ENCODE assay signal across 8 cellular contexts in the genomic region with DNA sequence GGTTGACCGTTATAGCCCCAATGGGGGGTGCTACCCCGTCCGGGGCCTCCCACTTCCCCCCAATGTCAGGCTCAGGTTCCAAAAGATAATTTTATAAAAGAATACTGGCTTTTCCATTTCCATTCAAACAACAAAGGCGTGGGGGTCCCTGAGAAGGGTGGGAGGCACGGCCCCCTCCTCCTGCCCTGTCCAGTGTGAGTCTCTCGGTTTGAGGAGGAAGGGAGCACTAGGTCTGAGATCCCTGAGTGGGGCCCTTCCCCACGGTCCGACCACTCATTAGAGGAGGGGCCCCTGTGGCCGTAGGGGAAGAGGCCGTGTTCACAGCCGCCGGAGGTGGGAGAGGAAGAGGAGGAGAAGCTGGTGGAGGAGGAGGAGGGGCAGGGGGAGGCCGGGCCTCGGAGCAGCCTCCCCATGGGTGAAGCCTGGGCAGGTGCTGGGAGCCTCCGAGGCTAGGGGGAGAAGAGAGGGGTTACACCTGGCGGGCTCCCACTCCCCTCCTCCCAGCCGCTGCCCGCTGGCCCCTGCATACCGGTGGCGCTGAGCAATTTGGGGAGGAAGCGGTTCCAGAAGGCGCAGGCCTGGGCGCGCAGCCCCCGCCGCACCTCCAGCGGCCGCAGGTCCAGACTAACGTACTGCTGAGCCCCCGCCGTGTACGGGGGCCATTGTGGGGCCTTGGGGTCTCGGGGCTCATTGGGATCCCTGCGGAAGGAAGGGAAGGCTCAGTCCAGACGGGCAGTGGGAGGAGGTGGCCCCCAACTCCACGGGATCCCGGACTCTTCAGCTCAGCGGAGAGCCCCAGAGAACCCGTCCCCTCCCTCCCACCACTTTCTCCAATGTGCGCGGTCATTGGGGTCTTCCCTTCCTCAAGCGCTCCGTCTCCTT. TPM values are rescaled to one million over a fixed set of nuclear protein-coding genes. Genes with fewer than 3 reads are reported as not detected.
DNase-seq lines count a peak whose midpoint lies in the region; ATAC-seq and TF ChIP-seq lines count a peak whose summit lies in the region.

No MANE protein-coding gene starts in this region.

- 42% methylated on average over 12 of the region's 43 CpGs for WGBS in right lobe of liver (ENCODE audit: insufficient coverage, low coverage, low lambda C conversion rate, missing lambda C conversion rate)

- intact Hi-C loops in right lobe of liver (cut with DNase I), result loop anchor here (5.0 kb wide), 1 partner anchor 171 kb away; no protein-coding TSS in a partner anchor

- peak overlapping the region in 2 of 3 donors; percentile 77 to 84 for H3K4me3 ChIP-seq in right lobe of liver

- no peak for DNase-seq in activated naive CD4-positive, alpha-beta T cell treated with anti-CD3 and anti-CD28 coated beads, Interleukin-2, amount 50 U/mL, for 16 hours
- DNase-seq in astrocyte of the hippocampus (ENCODE audit: low read depth, low spot score) (peak; percentile 37), right lobe of liver (no peak), type B pancreatic cell (ENCODE audit: extremely low spot score, unreplicated experiment) (no peak)
- DNase-seq in NK-92 treated with Interleukin-12 subunit alpha and Interleukin-12 subunit beta, amount 100 ng/mL, for 24 hours (lab: John Stamatoyannopoulos, UW), result no peak
- DNase-seq in stimulated activated CD4-positive, alpha-beta T cell treated with anti-CD3 and anti-CD28 coated beads, Interleukin-2, amount 100 ng/mL, for 24 hours, result no peak

- H3K36me3 Mint-ChIP-seq in activated naive CD4-positive, alpha-beta T cell treated with anti-CD3 and anti-CD28 coated beads, Interleukin-2, amount 50 U/mL, for 24 hours, result peaks cover 21% of the 10 kb centered on the region
- H3K36me3 Mint-ChIP-seq in type B pancreatic cell, result peaks cover 20% of the 10 kb centered on the region

- no peak overlapping the region for H3K27ac Mint-ChIP-seq in activated naive CD4-positive, alpha-beta T cell treated with anti-CD3 and anti-CD28 coated beads, Interleukin-2, amount 50 U/mL, for 24 hours
- H3K27ac Mint-ChIP-seq in type B pancreatic cell, result peak overlapping the region; percentile 95

- peaks cover 0 to 29% (median 9%) of the 10 kb centered on the region in 4 donors for H3K36me3 ChIP-seq in right lobe of liver

- H3K4me3 Mint-ChIP-seq in activated naive CD4-positive, alpha-beta T cell treated with anti-CD3 and anti-CD28 coated beads, Interleukin-2, amount 50 U/mL, for 24 hours, result peak overlapping the region; percentile 89
- peak overlapping the region; percentile 94 for H3K4me3 Mint-ChIP-seq in type B pancreatic cell

- no peaks in the 10 kb centered on the region for H3K9me3 ChIP-seq in right lobe of liver

- peak overlapping the region; percentile 40 to 77 (median 44) for H3K27ac ChIP-seq in right lobe of liver

- H3K27me3 Mint-ChIP-seq in activated naive CD4-positive, alpha-beta T cell treated with anti-CD3 and anti-CD28 coated beads, Interleukin-2, amount 50 U/mL, for 24 hours, result peaks cover 16% of the 10 kb centered on the region
- peaks cover 1% of the 10 kb centered on the region for H3K27me3 Mint-ChIP-seq in type B pancreatic cell

- no peak for TF ChIP-seq POLR2A in right lobe of liver (IDR thresholded peaks at IDR 0.05)

- ATAC-seq in right lobe of liver (no peak), HG03342 (IDR thresholded peaks at IDR 0.05; ENCODE audit: unreplicated experiment) (no peak)

- peaks cover 38% of the 10 kb centered on the region for H3K4me1 Mint-ChIP-seq in activated naive CD4-positive, alpha-beta T cell treated with anti-CD3 and anti-CD28 coated beads, Interleukin-2, amount 50 U/mL, for 24 hours
- H3K4me1 Mint-ChIP-seq in type B pancreatic cell (ENCODE audit: unreplicated experiment), result peaks cover 31% of the 10 kb centered on the region

- no peaks in the 10 kb centered on the region for H3K9me3 Mint-ChIP-seq in activated naive CD4-positive, alpha-beta T cell treated with anti-CD3 and anti-CD28 coated beads, Interleukin-2, amount 50 U/mL, for 24 hours
- no peaks in the 10 kb centered on the region for H3K9me3 Mint-ChIP-seq in type B pancreatic cell

- TF ChIP-seq CTCF in right lobe of liver (IDR thresholded peaks at IDR 0.05) (no peak), type B pancreatic cell (conservative IDR thresholded peaks at IDR 0.05) (no peak)

- H3K27me3 ChIP-seq in right lobe of liver, result no peaks in the 10 kb centered on the region

- H3K4me1 ChIP-seq in right lobe of liver, result peaks cover 0 to 21% (median 9%) of the 10 kb centered on the region in 4 donors

RNA-seq across cellular contexts. Expression of gene UFSP1, which starts 1.4 kb away (rescaled TPM):
- total RNA-seq in right lobe of liver (1 to 10 TPM; 1.0 to 3.4 (median 2.1) TPM), type B pancreatic cell (ENCODE audit: low replicate concordance) (4.4 and 6.3 TPM in 2 replicates)

RNA-seq across cellular contexts. Expression of gene ACHE, which starts 4.8 kb away (rescaled TPM):
- total RNA-seq in right lobe of liver (1 to 10 TPM in 5 of 6 experiments, under 1 TPM in 1; 0.59 to 6.0 (median 3.0) TPM), type B pancreatic cell (ENCODE audit: low replicate concordance) (7.1 and 10.4 TPM in 2 replicates)

RNA-seq across cellular contexts. Expression of gene SRRT, which starts 16.0 kb away (rescaled TPM):
- total RNA-seq in right lobe of liver (10 to 100 TPM; 22.4 to 65.7 (median 49.1) TPM), type B pancreatic cell (ENCODE audit: low replicate concordance) (168 and 239 TPM in 2 replicates)

RNA-seq across cellular contexts. Expression of gene TRIP6, which starts 23.7 kb away (rescaled TPM):
- total RNA-seq in right lobe of liver (10 to 100 TPM; 21.4 to 58.6 (median 43.2) TPM), type B pancreatic cell (ENCODE audit: low replicate concordance) (78.9 and 84.7 TPM in 2 replicates)

RNA-seq across cellular contexts. Expression of gene SLC12A9, which starts 38.4 kb away (rescaled TPM):
- total RNA-seq in right lobe of liver (10 to 100 TPM in 2 of 6 experiments, 1 to 10 TPM in 4; 7.1 to 10.6 (median 9.2) TPM), type B pancreatic cell (ENCODE audit: low replicate concordance) (31.4 and 37.1 TPM in 2 replicates)
